Comparison of ENCODE assay signal across 16 cellular contexts in the genomic region with DNA sequence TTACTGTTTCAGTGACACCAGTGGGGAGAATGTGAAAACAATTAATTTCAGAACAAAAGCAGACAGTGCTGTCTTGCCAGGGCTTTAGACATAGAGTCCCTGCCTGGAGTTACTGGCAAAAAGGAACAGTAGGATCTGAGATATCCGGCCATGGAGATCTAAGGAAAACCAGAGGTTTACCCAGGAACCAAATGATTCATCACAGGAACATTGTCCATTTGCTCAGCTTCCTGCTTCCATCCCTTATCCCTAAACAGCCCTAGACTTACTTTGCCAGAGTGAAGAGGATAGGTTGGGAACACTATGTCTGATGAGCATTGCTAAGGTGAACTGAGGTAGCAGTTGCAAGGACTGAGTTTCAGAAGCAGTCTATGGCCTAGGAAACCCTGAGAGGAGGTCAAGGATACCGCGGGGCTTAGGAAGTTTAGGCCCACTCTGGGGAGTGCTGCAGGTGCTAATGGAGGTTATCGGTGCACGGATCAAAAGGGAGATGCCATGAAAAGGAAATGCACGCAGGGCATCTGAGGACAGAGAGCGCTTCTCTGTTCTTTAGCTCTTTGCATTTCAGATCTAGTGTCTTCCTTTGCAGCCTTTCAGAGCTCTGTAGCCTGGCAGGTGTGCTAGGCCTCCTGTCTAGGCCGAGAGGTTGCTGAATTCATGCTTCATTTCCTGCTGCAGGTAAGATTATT.
DNase-seq lines count a peak whose midpoint lies in the region; ATAC-seq and TF ChIP-seq lines count a peak whose summit lies in the region.
"Had no signal": no experiment of that assay in that cellular context is flagged by ENCODE, and none has a peak within 500 bp of the region (broad histone marks: within the 10 kb centered on the region; RNA-seq: fewer than 3 reads in every experiment).

No MANE protein-coding gene starts in this region.

- no peaks in the 10 kb centered on the region for H3K9me3 ChIP-seq in PC-3 (ENCODE audit: low read length)
- no peaks in the 10 kb centered on the region for H3K9me3 ChIP-seq in CD4-positive, alpha-beta T cell (ENCODE audit: control insufficient read depth, low read length)
- H3K9me3 ChIP-seq: HAP-1 had no signal

- intact Hi-C loops in PC-3 (cut with micrococcal nuclease): loop anchor here (10.0 kb wide), 1 partner anchor 276 kb away; no protein-coding TSS in a partner anchor
- intact Hi-C loops in CD4-positive, alpha-beta T cell (cut with DNase I, micrococcal nuclease): no loop called here

- no peak for TF ChIP-seq CTCF in PC-3 (conservative IDR thresholded peaks at IDR 0.05; ENCODE audit: low read depth, low read length)
- TF ChIP-seq CTCF in CD4-positive, alpha-beta T cell (IDR thresholded peaks at IDR 0.05): no peak

- H3K9me2 ChIP-seq in PC-3 (replicated peaks; ENCODE audit: low read length): no peaks in the 10 kb centered on the region

- H3K4me3 ChIP-seq in PC-3 (ENCODE audit: low read length): no peak overlapping the region
- H3K4me3 ChIP-seq: BLaER1, GM12878, GM23338, HAP-1 had no signal

- H3K4me3 Mint-ChIP-seq in CD4-positive, alpha-beta T cell: no peak overlapping the region
- H3K4me3 Mint-ChIP-seq: GM23338 had no signal

- no peaks in the 10 kb centered on the region for H4K20me1 ChIP-seq in PC-3 (ENCODE audit: low read length)
- H4K20me1 ChIP-seq: BLaER1 had no signal

- no peaks in the 10 kb centered on the region for H3F3A ChIP-seq in PC-3 (ENCODE audit: low read length, unreplicated experiment)

- H3K27ac Mint-ChIP-seq in CD4-positive, alpha-beta T cell: no peak overlapping the region
- H3K27ac Mint-ChIP-seq: GM23338 had no signal

- H3K36me3 Mint-ChIP-seq in CD4-positive, alpha-beta T cell (ENCODE audit: low read depth): no peaks in the 10 kb centered on the region

- peaks cover 10% of the 10 kb centered on the region; the same call in 1 of the 2 replicates for H3K79me2 ChIP-seq in PC-3 (ENCODE audit: low read length)

- ATAC-seq in PC-3 (peak; percentile 65), GM21576 (IDR thresholded peaks at IDR 0.05; ENCODE audit: unreplicated experiment) (no peak)
- ATAC-seq in CD4-positive, alpha-beta T cell (ENCODE audit: poor library complexity): no peak
- ATAC-seq: GM12878, GM23338, HepG2 had no signal

- peak; percentile 55 for DNase-seq in DMS153 (lab: John Stamatoyannopoulos, UW)
- peak; percentile 7 for DNase-seq in EL
- peak; percentile 53 for DNase-seq in PC-3
- DNase-seq in dermis blood vessel endothelial cell: peak; percentile 15
- DNase-seq in CD4-positive, alpha-beta T cell: no peak
- no peak for DNase-seq in T1000 (lab: John Stamatoyannopoulos, UW)
- DNase-seq in GOT3 (lab: John Stamatoyannopoulos, UW): no peak
- DNase-seq: 8988T, AML-193, DMS79 had no signal

- H3K9me3 Mint-ChIP-seq in CD4-positive, alpha-beta T cell: no peaks in the 10 kb centered on the region

- H3K27me3 ChIP-seq in PC-3 (ENCODE audit: low read length): no peaks in the 10 kb centered on the region
- no peaks in the 10 kb centered on the region for H3K27me3 ChIP-seq in CD4-positive, alpha-beta T cell (ENCODE audit: control insufficient read depth, insufficient read depth, low read length)
- H3K27me3 ChIP-seq: BLaER1 had no signal

- no peaks in the 10 kb centered on the region for H3K4me1 Mint-ChIP-seq in CD4-positive, alpha-beta T cell (ENCODE audit: low read depth)

- H3K4me2 ChIP-seq in PC-3 (ENCODE audit: low read length): peak overlapping the region; percentile 23; the same call in 1 of the 2 replicates
- H3K4me2 ChIP-seq: BLaER1, GM23338 had no signal

- peaks cover 38% of the 10 kb centered on the region for H3K4me1 ChIP-seq in PC-3 (ENCODE audit: insufficient read depth, low read length)

- no peak overlapping the region for H2AFZ ChIP-seq in PC-3 (ENCODE audit: low read length)
- H2AFZ ChIP-seq: GM23338 had no signal

- POLR2A ChIA-PET in PC-3 (lab: Charles Lee; ENCODE audit: unreplicated experiment): no interaction called here
- POLR2A ChIA-PET in CD4-positive, alpha-beta T cell (lab: Charles Lee): no interaction called here

- H3K36me3 ChIP-seq in PC-3 (ENCODE audit: low read depth, low read length): no peaks in the 10 kb centered on the region
- H3K36me3 ChIP-seq: BLaER1, HAP-1 had no signal

- H3K27me3 Mint-ChIP-seq in CD4-positive, alpha-beta T cell: peaks cover 7% of the 10 kb centered on the region

- peak overlapping the region; percentile 18; the same call in 1 of the 2 replicates for H3K27ac ChIP-seq in PC-3 (ENCODE audit: low read length)
- H3K27ac ChIP-seq in CD4-positive, alpha-beta T cell (ENCODE audit: low read depth, low read length): no peak overlapping the region
- H3K27ac ChIP-seq: BLaER1 had no signal

- no TSS peak for BruUV-seq in PC-3 (replicated peaks; lab: Mats Ljungman, UMichigan)

- CTCF ChIA-PET in PC-3 (lab: Charles Lee): no interaction called here
- CTCF ChIA-PET in CD4-positive, alpha-beta T cell (lab: Charles Lee): no interaction called here

- no peak overlapping the region for H3K9ac ChIP-seq in PC-3 (ENCODE audit: low read length)
- H3K9ac ChIP-seq: BLaER1 had no signal

Comparison
In these comparisons a context has a peak if more than half of its experiments do, and no peak if none do; other contexts are left out.
1. DNase-seq: peak in DMS153 (single experiment), EL (single experiment), PC-3 (single experiment) and dermis blood vessel endothelial cell (single experiment); none in CD4-positive, alpha-beta T cell (0 of 10), T1000 (single experiment) and GOT3 (single experiment).